ENCODE assay signal across 1 cellular context in the genomic region with DNA sequence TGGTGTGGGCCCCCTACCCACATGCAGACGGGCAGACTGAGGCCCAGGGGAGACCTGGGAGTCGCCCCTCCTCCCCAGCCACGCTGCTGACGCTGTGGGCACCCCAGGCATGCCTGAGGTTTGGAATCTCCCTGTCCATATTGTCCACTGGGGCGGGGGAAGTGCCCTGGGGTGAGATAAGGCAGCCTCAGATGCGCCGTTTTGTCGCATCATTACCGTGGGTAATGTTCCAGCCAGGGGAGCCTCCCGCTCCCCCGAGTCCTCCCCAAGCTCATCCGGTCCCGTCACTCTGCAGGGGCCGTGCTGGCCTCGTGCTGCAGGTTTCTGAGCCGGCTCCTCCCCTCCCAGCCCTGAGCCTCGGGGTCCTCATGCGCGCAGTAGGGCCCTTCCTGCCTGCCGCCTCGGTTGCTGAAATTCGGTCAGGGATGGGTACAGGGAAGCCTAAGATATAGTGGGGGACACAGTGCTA.
TF ChIP-seq lines count a peak whose summit lies in the region.

No MANE protein-coding gene starts in this region.

TF ChIP-seq in K562, 482 proteins besides CTCF, POLR2A, EP300 and RAD21 (continued from another document and continues in another):
- TF ChIP-seq ZNF407 (IDR thresholded peaks at IDR 0.05; ENCODE audit: low read depth) (no peak), ZNF764 (CRISPR knock-in tag; IDR thresholded peaks at IDR 0.05; ENCODE audit: low read depth) (no peak), CTCFL (IDR thresholded peaks at IDR 0.05; ENCODE audit: borderline replicate concordance, insufficient read depth, low read depth, low read length, poor library complexity, severe bottlenecking) (no peak), SRSF9 (IDR thresholded peaks at IDR 0.05; ENCODE audit: borderline replicate concordance, low read depth, low read length) (no peak), SOX6 (IDR thresholded peaks at IDR 0.05) (peak; percentile 74), KHSRP (IDR thresholded peaks at IDR 0.05) (no peak), KAT7 (CRISPR knock-in tag; IDR thresholded peaks at IDR 0.05; ENCODE audit: borderline replicate concordance) (no peak), SRSF7 (optimal IDR thresholded peaks at IDR 0.05; ENCODE audit: low read depth, low read length) (no peak), NCOA4 (IDR thresholded peaks at IDR 0.05; ENCODE audit: partially characterized antibody) (no peak), BACH1 (tag; IDR thresholded peaks at IDR 0.05) (no peak), POLR2AphosphoS2 (IDR thresholded peaks at IDR 0.05; ENCODE audit: low read length) (no peak), HEY1 (CRISPR knock-in tag; IDR thresholded peaks at IDR 0.05; ENCODE audit: borderline replicate concordance) (no peak), CUX1 (CRISPR knock-in tag; IDR thresholded peaks at IDR 0.05) (no peak), MTF1 (CRISPR knock-in tag; IDR thresholded peaks at IDR 0.05; ENCODE audit: borderline replicate concordance) (no peak), CHD2 (IDR thresholded peaks at IDR 0.05; ENCODE audit: low read depth, low read length) (no peak), BRF2 (IDR thresholded peaks at IDR 0.05; ENCODE audit: borderline replicate concordance, insufficient read depth, insufficient read length) (no peak), ZNF384 (IDR thresholded peaks at IDR 0.05; ENCODE audit: low read depth, low read length) (no peak), ZKSCAN1 (IDR thresholded peaks at IDR 0.05; ENCODE audit: low read depth, low read length) (peak; percentile 96), ZNF583 (CRISPR knock-in tag; IDR thresholded peaks at IDR 0.05) (no peak), ZNF3 (CRISPR knock-in tag; IDR thresholded peaks at IDR 0.05) (no peak), RNF2 (IDR thresholded peaks at IDR 0.05) (peak; percentile 58; the same call in 1 of the 2 replicates), E4F1 (CRISPR knock-in tag; IDR thresholded peaks at IDR 0.05; ENCODE audit: borderline replicate concordance) (no peak), NUFIP1 (IDR thresholded peaks at IDR 0.05; ENCODE audit: partially characterized antibody) (no peak), L3MBTL2 (IDR thresholded peaks at IDR 0.05) (0 out of 2 replicates have a peak, but pooled peaks have one; percentile 31), ADNP (tag; IDR thresholded peaks at IDR 0.05) (no peak), MECOM (CRISPR knock-in tag; IDR thresholded peaks at IDR 0.05) (no peak), MCM5 (IDR thresholded peaks at IDR 0.05; ENCODE audit: low read depth) (no peak), ZBTB17 (CRISPR knock-in tag; IDR thresholded peaks at IDR 0.05) (no peak), TBL1XR1 (IDR thresholded peaks at IDR 0.05; ENCODE audit: low read length in 2 of 2) (0 out of 4 replicates have a peak, but pooled peaks of 1 of the 2 experiments have one; percentile 29), GABPB1 (CRISPR knock-in tag; IDR thresholded peaks at IDR 0.05) (0 out of 2 replicates have a peak, but pooled peaks have one; percentile 17)
- TF ChIP-seq, protein P1, sequence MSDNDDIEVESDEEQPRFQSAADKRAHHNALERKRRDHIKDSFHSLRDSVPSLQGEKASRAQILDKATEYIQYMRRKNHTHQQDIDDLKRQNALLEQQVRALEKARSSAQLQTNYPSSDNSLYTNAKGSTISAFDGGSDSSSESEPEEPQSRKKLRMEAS (CRISPR knock-in tag; IDR thresholded peaks at IDR 0.05), result peak; percentile 81
- TF ChIP-seq, protein P2, sequence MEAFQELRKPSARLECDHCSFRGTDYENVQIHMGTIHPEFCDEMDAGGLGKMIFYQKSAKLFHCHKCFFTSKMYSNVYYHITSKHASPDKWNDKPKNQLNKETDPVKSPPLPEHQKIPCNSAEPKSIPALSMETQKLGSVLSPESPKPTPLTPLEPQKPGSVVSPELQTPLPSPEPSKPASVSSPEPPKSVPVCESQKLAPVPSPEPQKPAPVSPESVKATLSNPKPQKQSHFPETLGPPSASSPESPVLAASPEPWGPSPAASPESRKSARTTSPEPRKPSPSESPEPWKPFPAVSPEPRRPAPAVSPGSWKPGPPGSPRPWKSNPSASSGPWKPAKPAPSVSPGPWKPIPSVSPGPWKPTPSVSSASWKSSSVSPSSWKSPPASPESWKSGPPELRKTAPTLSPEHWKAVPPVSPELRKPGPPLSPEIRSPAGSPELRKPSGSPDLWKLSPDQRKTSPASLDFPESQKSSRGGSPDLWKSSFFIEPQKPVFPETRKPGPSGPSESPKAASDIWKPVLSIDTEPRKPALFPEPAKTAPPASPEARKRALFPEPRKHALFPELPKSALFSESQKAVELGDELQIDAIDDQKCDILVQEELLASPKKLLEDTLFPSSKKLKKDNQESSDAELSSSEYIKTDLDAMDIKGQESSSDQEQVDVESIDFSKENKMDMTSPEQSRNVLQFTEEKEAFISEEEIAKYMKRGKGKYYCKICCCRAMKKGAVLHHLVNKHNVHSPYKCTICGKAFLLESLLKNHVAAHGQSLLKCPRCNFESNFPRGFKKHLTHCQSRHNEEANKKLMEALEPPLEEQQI (IDR thresholded peaks at IDR 0.05), result no peak
- TF ChIP-seq, protein P3, sequence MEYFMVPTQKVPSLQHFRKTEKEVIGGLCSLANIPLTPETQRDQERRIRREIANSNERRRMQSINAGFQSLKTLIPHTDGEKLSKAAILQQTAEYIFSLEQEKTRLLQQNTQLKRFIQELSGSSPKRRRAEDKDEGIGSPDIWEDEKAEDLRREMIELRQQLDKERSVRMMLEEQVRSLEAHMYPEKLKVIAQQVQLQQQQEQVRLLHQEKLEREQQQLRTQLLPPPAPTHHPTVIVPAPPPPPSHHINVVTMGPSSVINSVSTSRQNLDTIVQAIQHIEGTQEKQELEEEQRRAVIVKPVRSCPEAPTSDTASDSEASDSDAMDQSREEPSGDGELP (CRISPR knock-in tag; IDR thresholded peaks at IDR 0.05; ENCODE audit: borderline replicate concordance), result peak; percentile 58; the same call in 1 of the 2 replicates
